In genomic region chr19:19668230-19669012, GRCh38 we compare ENCODE assay signal across 1 cellular context.
TF ChIP-seq lines count a peak whose summit lies in the region.

TSS of gene ZNF101 (plus strand) at chr19:19668839. CDS start at chr19:19668964, 125 bp downstream.

TF ChIP-seq in K562, 482 proteins besides CTCF, POLR2A, EP300 and RAD21 (continued from another document and continues in another):
- TF ChIP-seq TFE3 (CRISPR knock-in tag; IDR thresholded peaks at IDR 0.05) (no peak), BRD4 (IDR thresholded peaks at IDR 0.05) (0 out of 2 replicates have a peak, but pooled peaks have one; percentile 35), ZBTB17 (CRISPR knock-in tag; IDR thresholded peaks at IDR 0.05) (no peak), ZNF134 (CRISPR knock-in tag; conservative IDR thresholded peaks at IDR 0.05) (no peak), ZNF830 (CRISPR knock-in tag; IDR thresholded peaks at IDR 0.05) (no peak), TAF9B (IDR thresholded peaks at IDR 0.05; ENCODE audit: partially characterized antibody) (peak; percentile 40), MAFF (IDR thresholded peaks at IDR 0.05; ENCODE audit: low read length) (no peak), ETV1 (tag; conservative IDR thresholded peaks at IDR 0.05; ENCODE audit: low read depth) (peak; percentile 72), TBP (optimal IDR thresholded peaks at IDR 0.05; ENCODE audit: low read depth, low read length) (peak; percentile 83), SMAD3 (CRISPR knock-in tag; conservative IDR thresholded peaks at IDR 0.05) (no peak), ZNF518B (CRISPR knock-in tag; IDR thresholded peaks at IDR 0.05) (no peak), ZBTB40 (IDR thresholded peaks at IDR 0.05) (peak; percentile 86), ZBTB40 (CRISPR knock-in tag; IDR thresholded peaks at IDR 0.05) (no peak), E4F1 (CRISPR knock-in tag; IDR thresholded peaks at IDR 0.05; ENCODE audit: borderline replicate concordance) (no peak), SIRT6 (IDR thresholded peaks at IDR 0.05; ENCODE audit: low read depth, low read length) (no peak), PCBP2 (IDR thresholded peaks at IDR 0.05; ENCODE audit: low read depth, low read length, poor library complexity, severe bottlenecking) (no peak), VEZF1 (CRISPR knock-in tag; IDR thresholded peaks at IDR 0.05) (peak; percentile 52; the same call in 1 of the 2 replicates), ZNF318 (IDR thresholded peaks at IDR 0.05; ENCODE audit: borderline replicate concordance in 1 of 2, low read depth in 1 of 2) (no peak), FOS (IDR thresholded peaks at IDR 0.05; ENCODE audit: extremely low read depth, insufficient read length) (peak; percentile 93), FOXJ3 (CRISPR knock-in tag; IDR thresholded peaks at IDR 0.05) (no peak), ELF1 (tag; IDR thresholded peaks at IDR 0.05) (peak; percentile 87)
